ENCODE assay signal across 10 cellular contexts in the genomic region with DNA sequence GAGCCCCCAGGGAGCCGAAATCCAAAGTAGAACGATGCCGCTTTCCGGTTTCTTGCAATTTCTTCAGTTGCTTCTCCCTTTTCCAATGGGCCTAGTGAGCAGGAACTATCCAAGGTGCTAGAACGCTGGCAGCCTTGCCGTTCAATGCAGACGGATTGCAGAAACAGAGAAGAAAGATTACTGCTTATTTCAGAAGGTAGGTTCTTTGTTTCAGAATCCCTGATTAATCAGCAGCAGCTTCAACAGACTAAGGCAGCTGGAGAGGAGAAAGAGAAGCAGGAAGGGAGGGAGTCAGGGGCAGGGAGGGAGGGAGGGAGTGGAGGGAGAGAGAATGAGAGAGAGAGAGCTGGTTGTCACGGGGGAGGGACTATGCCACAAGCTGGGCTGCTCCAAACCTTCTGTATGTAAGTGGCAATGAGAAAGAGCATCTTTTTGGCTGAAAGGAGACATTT. TPM values are rescaled to one million over a fixed set of nuclear protein-coding genes. Genes with fewer than 3 reads are reported as not detected.
DNase-seq lines count a peak whose midpoint lies in the region; ATAC-seq and TF ChIP-seq lines count a peak whose summit lies in the region.
"Had no signal": no experiment of that assay in that cellular context is flagged by ENCODE, and none has a peak within 500 bp of the region (broad histone marks: within the 10 kb centered on the region; RNA-seq: fewer than 3 reads in every experiment).

No MANE protein-coding gene starts in this region.

- TF ChIP-seq POLR2A in Peyer's patch (IDR thresholded peaks at IDR 0.05) = no peak

- no peaks in the 10 kb centered on the region for H3K9me3 Mint-ChIP-seq in effector memory CD8-positive, alpha-beta T cell

- DNase-seq in GM12865 (ENCODE audit: low read depth) = peak; percentile 6
- peak; percentile 55 for DNase-seq in NCI-H1436 (lab: John Stamatoyannopoulos, UW)
- peak; percentile 1 to 4 for DNase-seq in activated CD4-positive, alpha-beta T cell treated with anti-CD3 and anti-CD28 coated beads, Interleukin-2, amount 50 U/mL, for 48 hours
- no peak for DNase-seq in MV-4-11 (lab: John Stamatoyannopoulos, UW)
- no peak for DNase-seq in OCI-M2 (lab: John Stamatoyannopoulos, UW; ENCODE audit: unreplicated experiment)
- no peak for DNase-seq in effector memory CD8-positive, alpha-beta T cell
- no peak for DNase-seq in Peyer's patch

- no peaks in the 10 kb centered on the region for H3K4me1 Mint-ChIP-seq in effector memory CD8-positive, alpha-beta T cell (ENCODE audit: low read depth in 2 of 2)

- no peak overlapping the region for H3K4me3 Mint-ChIP-seq in effector memory CD8-positive, alpha-beta T cell

- H3K27me3 Mint-ChIP-seq in effector memory CD8-positive, alpha-beta T cell = peaks cover 29 to 55% of the 10 kb centered on the region in 2 donors

- H3K4me1 ChIP-seq in iPS-18a (ENCODE audit: control insufficient read depth, low read depth, low read length) (peaks cover 7% of the 10 kb centered on the region), Peyer's patch (no peaks in the 10 kb centered on the region)
- H3K4me1 ChIP-seq: heart right ventricle had no signal

- H3K27me3 ChIP-seq in iPS-18a (ENCODE audit: control insufficient read depth, insufficient read depth, low read length) (no peaks in the 10 kb centered on the region), Peyer's patch (no peaks in the 10 kb centered on the region)

- no peak overlapping the region for H3K9ac ChIP-seq in iPS-18a (ENCODE audit: low read length)

- H3K27ac ChIP-seq in iPS-18a (ENCODE audit: low read length) = no peak overlapping the region
- H3K27ac ChIP-seq in Peyer's patch = no peak overlapping the region
- H3K27ac ChIP-seq: heart right ventricle, HL-60 had no signal

- TF ChIP-seq CTCF in GM12865 (IDR thresholded peaks at IDR 0.05; ENCODE audit: insufficient read depth, low read depth, low read length, missing control alignments) = no peak
- TF ChIP-seq CTCF in Peyer's patch (IDR thresholded peaks at IDR 0.05) = no peak

- H3K36me3 ChIP-seq in iPS-18a (ENCODE audit: control insufficient read depth, low read depth, low read length) (no peaks in the 10 kb centered on the region), Peyer's patch (no peaks in the 10 kb centered on the region)
- H3K36me3 ChIP-seq: heart right ventricle had no signal

- H3K4me3 ChIP-seq in GM12865 (ENCODE audit: low read depth, low read length) (no peak overlapping the region), iPS-18a (ENCODE audit: low read length) (peak overlapping the region; percentile 13), Peyer's patch (no peak overlapping the region)
- H3K4me3 ChIP-seq: heart right ventricle had no signal

- peaks cover 3% of the 10 kb centered on the region for H3K36me3 Mint-ChIP-seq in effector memory CD8-positive, alpha-beta T cell (ENCODE audit: insufficient read depth)

- ATAC-seq in effector memory CD8-positive, alpha-beta T cell (replicated peaks) = no peak
- ATAC-seq: heart right ventricle had no signal

- H3K27ac Mint-ChIP-seq in effector memory CD8-positive, alpha-beta T cell = no peak overlapping the region

- H3K9me3 ChIP-seq in iPS-18a (ENCODE audit: control insufficient read depth, low read depth, low read length) (no peaks in the 10 kb centered on the region), Peyer's patch (no peaks in the 10 kb centered on the region)
- H3K9me3 ChIP-seq: heart right ventricle had no signal

RNA-seq across cellular contexts. Expression of gene NYAP2, which starts 0.6 kb away (rescaled TPM):
- not detected for total RNA-seq in Peyer's patch

Comparison
In these comparisons a context has a peak if more than half of its experiments do, and no peak if none do; other contexts are left out.
1. DNase-seq: peak in GM12865 (single experiment), NCI-H1436 (single experiment) and activated CD4-positive, alpha-beta T cell treated with anti-CD3 and anti-CD28 coated beads, Interleukin-2, amount 50 U/mL, for 48 hours (2 of 2); none in MV-4-11 (single experiment), OCI-M2 (single experiment), effector memory CD8-positive, alpha-beta T cell (0 of 3) and Peyer's patch (0 of 3).